In the genomic region with DNA sequence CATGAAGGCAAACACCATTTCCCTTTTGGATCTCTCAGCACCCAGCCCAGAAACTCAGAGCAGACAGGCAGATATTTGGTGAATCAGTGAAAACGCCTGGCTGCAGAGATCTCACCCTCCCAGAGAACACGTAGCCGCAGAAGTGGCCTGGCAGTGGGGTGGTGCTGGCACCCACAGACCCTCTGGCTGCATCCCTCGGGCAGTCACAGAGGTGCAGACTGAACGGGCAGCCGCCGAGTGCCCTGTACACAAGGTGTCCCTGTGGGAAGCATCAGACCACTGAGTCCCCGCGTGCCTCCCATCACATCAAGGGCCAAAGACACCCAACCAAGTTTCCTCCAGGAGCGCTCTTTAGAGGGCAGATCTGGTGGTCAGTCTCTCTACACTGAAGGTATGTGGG, we compare ENCODE assay signal across 20 cellular contexts.
"Had no signal": no experiment of that assay in that cellular context is flagged by ENCODE, and none has a peak within 500 bp of the region (broad histone marks: within the 10 kb centered on the region; RNA-seq: fewer than 3 reads in every experiment).

No MANE protein-coding gene starts in this region.

- H3K27me3 Mint-ChIP-seq: activated naive CD8-positive, alpha-beta T cell treated with anti-CD3 and anti-CD28 coated beads, Interleukin-2, amount 10 ng/mL, durations not matched to agents 7 days and 5 days; memory B cell; progenitor cell of endocrine pancreas; T-helper 17 cell had no signal

- H3K4me3 Mint-ChIP-seq: activated naive CD8-positive, alpha-beta T cell treated with anti-CD3 and anti-CD28 coated beads, Interleukin-2, amount 10 ng/mL, durations not matched to agents 7 days and 5 days; activated T-cell treated with anti-CD3 and anti-CD28 coated beads, Interleukin-2, amount 50 U/mL, for 4 hours; memory B cell; T-helper 17 cell had no signal

- H3K36me3 Mint-ChIP-seq: memory B cell, naive B cell had no signal

- H3K9me3 Mint-ChIP-seq: activated naive CD8-positive, alpha-beta T cell treated with anti-CD3 and anti-CD28 coated beads, Interleukin-2, amount 10 ng/mL, durations not matched to agents 7 days and 5 days; activated T-cell treated with anti-CD3 and anti-CD28 coated beads, Interleukin-2, amount 50 U/mL, for 4 hours; memory B cell; naive B cell had no signal

- H3K27ac Mint-ChIP-seq: activated naive CD8-positive, alpha-beta T cell treated with anti-CD3 and anti-CD28 coated beads, Interleukin-2, amount 10 ng/mL, durations not matched to agents 7 days and 5 days; memory B cell; T-helper 17 cell had no signal

- DNase-seq: activated CD4-positive, alpha-beta T cell treated with anti-CD3 and anti-CD28 coated beads for 4 hours; activated CD4-positive, alpha-beta T cell treated with anti-CD3 and anti-CD28 coated beads, Interleukin-2, amount 50 U/mL, for 48 hours; activated CD4-positive, CD25-positive, alpha-beta regulatory T cell; activated CD8-positive, alpha-beta memory T cell treated with anti-CD3 and anti-CD28 coated beads, Interleukin-2, amount 50 U/mL, for 48 hours; activated naive CD4-positive, alpha-beta T cell treated with Interleukin-2 at 50 U/mL for 16 hours; activated naive CD8-positive, alpha-beta T cell treated with anti-CD3 and anti-CD28 coated beads, Interleukin-2, amount 10 ng/mL, durations not matched to agents 7 days and 5 days; activated T-cell treated with anti-CD3 and anti-CD28 coated beads, Interleukin-2, amount 50 U/mL, for 4 hours; amniotic stem cell; cortex of kidney; glutamatergic neuron; hypothalamus; left ventricle myocardium superior; naive B cell; retina; stimulated activated CD4-positive, alpha-beta T cell treated with anti-CD3 and anti-CD28 coated beads, Interleukin-4, amount 100 ng/mL, for 4 hours; stimulated activated naive CD8-positive, alpha-beta T cell treated with anti-CD3 and anti-CD28 coated beads, Interleukin-15, Interleukin-2, amounts not matched to agents 100 U/mL and 50 U/mL, for 24 hours; SW 1271; T-helper 17 cell had no signal

- ATAC-seq: activated T-cell treated with anti-CD3 and anti-CD28 coated beads, Interleukin-2, amount 50 U/mL, for 4 hours; stimulated activated naive CD8-positive, alpha-beta T cell treated with anti-CD3 and anti-CD28 coated beads, Interleukin-15, Interleukin-2, amounts not matched to agents 100 U/mL and 50 U/mL, for 24 hours; T-helper 17 cell had no signal
